In the genomic region with DNA sequence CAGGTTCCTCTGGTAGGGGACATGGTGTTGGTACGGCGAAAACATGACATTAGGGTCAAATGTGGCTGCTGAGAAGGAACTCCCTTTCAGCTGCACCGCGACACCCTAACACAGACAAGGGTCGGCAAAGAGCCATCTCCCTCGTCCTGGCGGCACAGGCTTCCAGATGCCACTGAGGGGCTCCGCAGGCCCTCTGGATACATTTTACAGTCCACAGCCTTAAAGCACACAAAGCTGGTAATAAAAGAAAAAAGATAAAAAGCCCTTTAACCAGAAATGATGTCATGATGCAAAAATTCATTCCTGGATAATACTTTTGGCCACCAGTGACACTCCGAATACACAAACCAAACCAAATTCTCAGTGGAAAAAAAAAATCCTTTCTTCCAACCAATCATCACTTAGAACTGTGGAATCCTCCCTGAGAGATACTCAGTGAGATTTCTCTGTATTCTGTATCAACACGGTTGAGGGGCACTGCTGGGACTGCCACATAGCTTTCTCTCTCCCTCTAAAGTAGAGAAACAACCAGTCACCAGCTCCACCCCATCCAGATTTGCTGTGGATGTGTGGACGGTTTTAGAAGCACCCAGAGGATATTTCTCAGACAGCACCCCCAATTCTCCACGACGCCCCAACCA, we compare ENCODE assay signal across 10 cellular contexts.
DNase-seq lines count a peak whose midpoint lies in the region; ATAC-seq and TF ChIP-seq lines count a peak whose summit lies in the region.
"Had no signal": no experiment of that assay in that cellular context is flagged by ENCODE, and none has a peak within 500 bp of the region (broad histone marks: within the 10 kb centered on the region; RNA-seq: fewer than 3 reads in every experiment).

No MANE protein-coding gene starts in this region.

- DNase-seq in GM23338 (ENCODE audit: low spot score) (no peak), amniotic epithelial cell (ENCODE audit: low read depth) (peak; percentile 90), islet precursor cell (peak; percentile 53), stomach (peak; percentile 21), NCI-H526 treated with DMSO at 0.1 percent for 48 hours (lab: John Stamatoyannopoulos, UW) (no peak), globus pallidus (ENCODE audit: low spot score) (no peak), NCI-H2107 treated with DMSO at 0.1 percent for 48 hours (lab: John Stamatoyannopoulos, UW; ENCODE audit: unreplicated experiment) (no peak)

- H3K4me3 Mint-ChIP-seq in GM23338 = no peak overlapping the region

- H3K27ac Mint-ChIP-seq in GM23338 = no peak overlapping the region
- H3K27ac Mint-ChIP-seq: stimulated activated naive CD8-positive, alpha-beta T cell treated with anti-CD3 and anti-CD28 coated beads, Interleukin-15, Interleukin-2, amounts not matched to agents 100 ng/mL and 50 ng/mL, for 24 hours had no signal

- H3K9me2 ChIP-seq in GM23338 (ENCODE audit: insufficient read depth) = no peaks in the 10 kb centered on the region

- TF ChIP-seq POLR2A in stomach (IDR thresholded peaks at IDR 0.05) = no peak

- H3K4me1 ChIP-seq in GM23338 (ENCODE audit: insufficient read depth) (peaks cover 28% of the 10 kb centered on the region), stomach (peaks cover 54 to 88% (median 70%) of the 10 kb centered on the region in 4 donors)

- H3K27ac ChIP-seq in GM23338 (ENCODE audit: low read depth) (no peak overlapping the region; the same call in 1 of the 2 replicates), stomach (peak overlapping the region; percentile 21 to 93 (median 90))

- TF ChIP-seq CTCF in GM23338 (conservative IDR thresholded peaks at IDR 0.05; ENCODE audit: low read depth in 2 of 2) = no peak
- TF ChIP-seq CTCF in stomach (IDR thresholded peaks at IDR 0.05) = no peak

- H3K79me2 ChIP-seq in GM23338 (replicated peaks; ENCODE audit: insufficient read depth) = peaks cover 98% of the 10 kb centered on the region

- H3K4me2 ChIP-seq in GM23338 = peak overlapping the region; percentile 66

- H3K9me3 ChIP-seq in stomach = no peaks in the 10 kb centered on the region
- H3K9me3 ChIP-seq: mucosa of descending colon had no signal

- H3K36me3 Mint-ChIP-seq in GM23338 (ENCODE audit: low read depth) = no peaks in the 10 kb centered on the region; the same call in 2 of the 3 replicates

- WGBS in stomach, 5 donors = 63 to 86% (median 68%) methylated on average over 13 of the region's 13 CpGs

- no peak overlapping the region for H2AFZ ChIP-seq in GM23338

- H3K36me3 ChIP-seq in GM23338 (ENCODE audit: insufficient read depth) = no peaks in the 10 kb centered on the region
- H3K36me3 ChIP-seq in stomach = no peaks in the 10 kb centered on the region

- peaks cover 74% of the 10 kb centered on the region for H3K4me1 Mint-ChIP-seq in GM23338

- peaks cover 12% of the 10 kb centered on the region for H3K27me3 Mint-ChIP-seq in GM23338 (ENCODE audit: insufficient read depth, low read depth, poor library complexity)
- H3K27me3 Mint-ChIP-seq: stimulated activated naive CD8-positive, alpha-beta T cell treated with anti-CD3 and anti-CD28 coated beads, Interleukin-15, Interleukin-2, amounts not matched to agents 100 ng/mL and 50 ng/mL, for 24 hours had no signal

- H3K9me3 Mint-ChIP-seq in GM23338 = no peaks in the 10 kb centered on the region
- H3K9me3 Mint-ChIP-seq: stimulated activated naive CD8-positive, alpha-beta T cell treated with anti-CD3 and anti-CD28 coated beads, Interleukin-15, Interleukin-2, amounts not matched to agents 100 ng/mL and 50 ng/mL, for 24 hours had no signal

- TF ChIP-seq EP300 in stomach (IDR thresholded peaks at IDR 0.05) = no peak

- ATAC-seq in GM23338 = peak; percentile 10
- ATAC-seq in HG03196 (IDR thresholded peaks at IDR 0.05; ENCODE audit: unreplicated experiment) = no peak
- ATAC-seq: mucosa of descending colon had no signal

- intact Hi-C loops in stomach (cut with DNase I; ENCODE audit: low total_unique reads) = no loop called here

- no peaks in the 10 kb centered on the region for H3F3A ChIP-seq in GM23338 (replicated peaks; ENCODE audit: low read depth)

- no peak overlapping the region for H3K4me3 ChIP-seq in GM23338
- H3K4me3 ChIP-seq in stomach = no peak overlapping the region
- H3K4me3 ChIP-seq: mucosa of descending colon had no signal

- no peaks in the 10 kb centered on the region for H3K27me3 ChIP-seq in GM23338 (ENCODE audit: insufficient read depth)
- H3K27me3 ChIP-seq in stomach = no peaks in the 10 kb centered on the region

- peaks cover 22% of the 10 kb centered on the region for H4K20me1 ChIP-seq in GM23338 (replicated peaks; ENCODE audit: insufficient read depth)

TF ChIP-seq in GM23338, 12 proteins besides CTCF, POLR2A, EP300 and RAD21 (continues in another document):
- TF ChIP-seq POLR2AphosphoS5 (IDR thresholded peaks at IDR 0.05; ENCODE audit: low read depth) = no peak
- no peak for TF ChIP-seq NANOG (IDR thresholded peaks at IDR 0.05; ENCODE audit: borderline replicate concordance)
- no peak for TF ChIP-seq CREB1 (CRISPR knock-in tag; IDR thresholded peaks at IDR 0.05; ENCODE audit: low read depth)
- TF ChIP-seq ETS1 (IDR thresholded peaks at IDR 0.05) = no peak
- TF ChIP-seq ZNF331 (CRISPR knock-in tag; IDR thresholded peaks at IDR 0.05; ENCODE audit: low read depth) = no peak
- TF ChIP-seq, protein P1, sequence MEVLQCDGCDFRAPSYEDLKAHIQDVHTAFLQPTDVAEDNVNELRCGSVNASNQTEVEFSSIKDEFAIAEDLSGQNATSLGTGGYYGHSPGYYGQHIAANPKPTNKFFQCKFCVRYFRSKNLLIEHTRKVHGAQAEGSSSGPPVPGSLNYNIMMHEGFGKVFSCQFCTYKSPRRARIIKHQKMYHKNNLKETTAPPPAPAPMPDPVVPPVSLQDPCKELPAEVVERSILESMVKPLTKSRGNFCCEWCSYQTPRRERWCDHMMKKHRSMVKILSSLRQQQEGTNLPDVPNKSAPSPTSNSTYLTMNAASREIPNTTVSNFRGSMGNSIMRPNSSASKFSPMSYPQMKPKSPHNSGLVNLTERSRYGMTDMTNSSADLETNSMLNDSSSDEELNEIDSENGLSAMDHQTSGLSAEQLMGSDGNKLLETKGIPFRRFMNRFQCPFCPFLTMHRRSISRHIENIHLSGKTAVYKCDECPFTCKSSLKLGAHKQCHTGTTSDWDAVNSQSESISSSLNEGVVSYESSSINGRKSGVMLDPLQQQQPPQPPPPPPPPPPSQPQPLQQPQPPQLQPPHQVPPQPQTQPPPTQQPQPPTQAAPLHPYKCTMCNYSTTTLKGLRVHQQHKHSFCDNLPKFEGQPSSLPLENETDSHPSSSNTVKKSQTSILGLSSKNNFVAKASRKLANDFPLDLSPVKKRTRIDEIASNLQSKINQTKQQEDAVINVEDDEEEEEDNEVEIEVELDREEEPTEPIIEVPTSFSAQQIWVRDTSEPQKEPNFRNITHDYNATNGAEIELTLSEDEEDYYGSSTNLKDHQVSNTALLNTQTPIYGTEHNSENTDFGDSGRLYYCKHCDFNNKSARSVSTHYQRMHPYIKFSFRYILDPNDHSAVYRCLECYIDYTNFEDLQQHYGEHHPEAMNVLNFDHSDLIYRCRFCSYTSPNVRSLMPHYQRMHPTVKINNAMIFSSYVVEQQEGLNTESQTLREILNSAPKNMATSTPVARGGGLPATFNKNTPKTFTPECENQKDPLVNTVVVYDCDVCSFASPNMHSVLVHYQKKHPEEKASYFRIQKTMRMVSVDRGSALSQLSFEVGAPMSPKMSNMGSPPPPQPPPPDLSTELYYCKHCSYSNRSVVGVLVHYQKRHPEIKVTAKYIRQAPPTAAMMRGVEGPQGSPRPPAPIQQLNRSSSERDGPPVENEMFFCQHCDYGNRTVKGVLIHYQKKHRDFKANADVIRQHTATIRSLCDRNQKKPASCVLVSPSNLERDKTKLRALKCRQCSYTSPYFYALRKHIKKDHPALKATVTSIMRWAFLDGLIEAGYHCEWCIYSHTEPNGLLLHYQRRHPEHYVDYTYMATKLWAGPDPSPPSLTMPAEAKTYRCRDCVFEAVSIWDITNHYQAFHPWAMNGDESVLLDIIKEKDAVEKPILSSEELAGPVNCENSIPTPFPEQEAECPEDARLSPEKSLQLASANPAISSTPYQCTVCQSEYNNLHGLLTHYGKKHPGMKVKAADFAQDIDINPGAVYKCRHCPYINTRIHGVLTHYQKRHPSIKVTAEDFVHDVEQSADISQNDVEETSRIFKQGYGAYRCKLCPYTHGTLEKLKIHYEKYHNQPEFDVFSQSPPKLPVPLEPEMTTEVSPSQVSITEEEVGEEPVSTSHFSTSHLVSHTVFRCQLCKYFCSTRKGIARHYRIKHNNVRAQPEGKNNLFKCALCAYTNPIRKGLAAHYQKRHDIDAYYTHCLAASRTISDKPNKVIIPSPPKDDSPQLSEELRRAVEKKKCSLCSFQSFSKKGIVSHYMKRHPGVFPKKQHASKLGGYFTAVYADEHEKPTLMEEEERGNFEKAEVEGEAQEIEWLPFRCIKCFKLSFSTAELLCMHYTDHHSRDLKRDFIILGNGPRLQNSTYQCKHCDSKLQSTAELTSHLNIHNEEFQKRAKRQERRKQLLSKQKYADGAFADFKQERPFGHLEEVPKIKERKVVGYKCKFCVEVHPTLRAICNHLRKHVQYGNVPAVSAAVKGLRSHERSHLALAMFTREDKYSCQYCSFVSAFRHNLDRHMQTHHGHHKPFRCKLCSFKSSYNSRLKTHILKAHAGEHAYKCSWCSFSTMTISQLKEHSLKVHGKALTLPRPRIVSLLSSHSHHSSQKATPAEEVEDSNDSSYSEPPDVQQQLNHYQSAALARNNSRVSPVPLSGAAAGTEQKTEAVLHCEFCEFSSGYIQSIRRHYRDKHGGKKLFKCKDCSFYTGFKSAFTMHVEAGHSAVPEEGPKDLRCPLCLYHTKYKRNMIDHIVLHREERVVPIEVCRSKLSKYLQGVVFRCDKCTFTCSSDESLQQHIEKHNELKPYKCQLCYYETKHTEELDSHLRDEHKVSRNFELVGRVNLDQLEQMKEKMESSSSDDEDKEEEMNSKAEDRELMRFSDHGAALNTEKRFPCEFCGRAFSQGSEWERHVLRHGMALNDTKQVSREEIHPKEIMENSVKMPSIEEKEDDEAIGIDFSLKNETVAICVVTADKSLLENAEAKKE (CRISPR knock-in tag; IDR thresholded peaks at IDR 0.05) = no peak
- TF ChIP-seq ZNF114 (CRISPR knock-in tag; IDR thresholded peaks at IDR 0.05) = no peak
- no peak for TF ChIP-seq EZH2 (IDR thresholded peaks at IDR 0.05; ENCODE audit: low read depth, unreplicated experiment)
- no peak for TF ChIP-seq EZH2phosphoT487 (IDR thresholded peaks at IDR 0.05; ENCODE audit: unreplicated experiment)
- TF ChIP-seq JUNB (IDR thresholded peaks at IDR 0.05; ENCODE audit: unreplicated experiment) = no peak

Comparison
In these comparisons a context has a peak if more than half of its experiments do, and no peak if none do; other contexts are left out.
1. DNase-seq: peak in amniotic epithelial cell (single experiment), islet precursor cell (single experiment) and stomach (single experiment); none in GM23338 (single experiment), NCI-H526 treated with DMSO at 0.1 percent for 48 hours (single experiment), globus pallidus (single experiment) and NCI-H2107 treated with DMSO at 0.1 percent for 48 hours (single experiment).